ENCODE assay signal across 26 cellular contexts in the genomic region with DNA sequence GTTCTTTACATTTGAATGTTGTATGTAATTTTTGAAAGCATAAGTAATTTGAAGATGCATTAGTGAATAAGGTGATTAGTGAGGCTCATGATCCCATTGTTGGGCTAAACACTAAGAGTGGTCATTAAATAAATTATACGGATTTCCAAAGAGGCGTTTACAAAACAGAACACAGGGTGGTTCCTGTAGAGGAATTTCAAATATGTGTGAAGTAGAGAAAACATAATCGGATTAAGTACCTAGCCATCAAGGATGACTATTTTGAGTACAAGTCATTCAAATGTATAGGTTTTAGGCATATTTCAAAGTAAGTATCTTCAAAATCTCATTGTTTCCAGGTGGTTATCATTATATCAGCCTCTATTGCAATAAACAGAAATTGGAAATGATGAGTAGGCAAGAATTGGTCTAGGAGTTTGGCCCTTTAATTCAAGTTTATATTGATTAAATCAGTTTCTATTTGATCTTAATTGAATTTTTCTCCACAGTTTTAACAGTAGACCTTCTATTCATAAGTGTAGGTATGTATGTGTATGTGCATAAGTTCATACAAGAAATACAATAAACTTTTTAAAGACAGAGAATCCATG.
"Had no signal": no experiment of that assay in that cellular context is flagged by ENCODE, and none has a peak within 500 bp of the region (broad histone marks: within the 10 kb centered on the region; RNA-seq: fewer than 3 reads in every experiment).

No MANE protein-coding gene starts in this region.

- H3K27me3 ChIP-seq: dorsolateral prefrontal cortex, heart left ventricle, neutrophil, sigmoid colon, testis, tibial nerve, upper lobe of right lung, vagina had no signal

- DNase-seq: dorsolateral prefrontal cortex; effector CD8-positive, alpha-beta T cell; heart left ventricle; hippocampal formation; immature natural killer cell; left cardiac atrium; left ventricle myocardium inferior; lower lobe of right lung; naive B cell; psoas muscle; retina; sigmoid colon; stimulated activated CD4-positive, alpha-beta T cell treated with anti-CD3 and anti-CD28 coated beads, Interleukin-2, amount 100 ng/mL, for 24 hours; stimulated activated CD4-positive, alpha-beta T cell treated with anti-CD3 and anti-CD28 coated beads, Interleukin-4, amount 100 ng/mL, for 4 hours; stimulated activated naive B cell treated with anti-CD40 and anti-IgM and Interleukin-4, amounts not matched to agents 10 μg/mL and 1 μg/mL and 100 μg/mL, for 72 hours; stimulated activated naive CD8-positive, alpha-beta T cell treated with anti-CD3 and anti-CD28 coated beads, Interleukin-15, amount 100 ng/mL, for 72 hours; testis; upper lobe of right lung had no signal

- H3K4me3 ChIP-seq: coronary artery, dorsolateral prefrontal cortex, heart left ventricle, left ventricle myocardium inferior, lower lobe of right lung, psoas muscle, sigmoid colon, skin epidermis, testis, tibial nerve, upper lobe of right lung, vagina had no signal

- H3K9me3 ChIP-seq: lower lobe of right lung, neutrophil, psoas muscle, testis, upper lobe of right lung, vagina had no signal

- ATAC-seq: esophagus mucosa; heart left ventricle; lower lobe of right lung; stimulated activated naive B cell treated with anti-CD40 and anti-IgM and Interleukin-4, amounts not matched to agents 10 μg/mL and 1 μg/mL and 100 μg/mL, for 72 hours; stimulated activated naive CD8-positive, alpha-beta T cell treated with anti-CD3 and anti-CD28 coated beads, Interleukin-15, amount 100 ng/mL, for 72 hours; upper lobe of right lung had no signal

- H3K4me1 ChIP-seq: left ventricle myocardium inferior, lower lobe of right lung, sigmoid colon, testis, tibial nerve, upper lobe of right lung, vagina had no signal

- H3K36me3 ChIP-seq: heart left ventricle, left ventricle myocardium inferior, lower lobe of right lung, neutrophil, sigmoid colon, tibial nerve, upper lobe of right lung, vagina had no signal

- H3K27ac ChIP-seq: coronary artery, dorsolateral prefrontal cortex, heart left ventricle, left ventricle myocardium inferior, lower lobe of right lung, neutrophil, psoas muscle, sigmoid colon, skin epidermis, testis, tibial nerve, upper lobe of right lung, vagina had no signal

- FAIRE-seq: frontal cortex, keratinocyte had no signal
